Comparison of ENCODE assay signal across 14 cellular contexts in the genomic region with DNA sequence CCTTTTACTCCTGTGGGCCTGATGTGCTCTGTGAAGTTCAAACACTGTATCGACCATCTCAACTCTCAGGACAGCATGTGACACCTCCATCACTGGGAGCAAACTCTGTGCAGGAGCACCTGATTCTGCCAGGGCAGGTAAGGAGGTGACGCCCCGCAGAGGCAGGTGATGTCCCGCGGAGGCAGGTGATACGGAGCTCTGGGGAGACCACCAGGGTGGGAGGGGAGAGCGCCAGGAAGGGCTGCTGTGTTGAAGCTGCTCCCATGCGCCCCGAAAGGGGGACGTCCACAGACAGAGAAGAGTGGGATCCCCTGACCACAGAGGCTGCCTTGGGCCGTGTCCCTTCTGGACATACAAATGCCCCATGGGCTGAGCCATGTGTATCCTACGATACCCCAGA. TPM values are rescaled to one million over a fixed set of nuclear protein-coding genes. Genes with fewer than 3 reads are reported as not detected.
"Had no signal": no experiment of that assay in that cellular context is flagged by ENCODE, and none has a peak within 500 bp of the region (broad histone marks: within the 10 kb centered on the region; RNA-seq: fewer than 3 reads in every experiment).

No MANE protein-coding gene starts in this region.

- H3K27ac ChIP-seq: testis had no signal

- DNase-seq: activated CD4-positive, alpha-beta T cell treated with anti-CD3 and anti-CD28 coated beads, Interleukin-2, amount 50 U/mL, for 1 hour; activated naive CD8-positive, alpha-beta T cell treated with anti-CD3 and anti-CD28 coated beads for 36 hours; endodermal cell; head of caudate nucleus; mammary epithelial cell; stimulated activated CD4-positive, alpha-beta T cell treated with anti-CD3 and anti-CD28 coated beads, Interleukin-1b, Interleukin-23, amount 100 ng/mL, for 48 hours; stimulated activated naive CD8-positive, alpha-beta T cell treated with anti-CD3 and anti-CD28 coated beads, Interleukin-15, amount 100 ng/mL, for 72 hours; testis had no signal

- H3K4me1 ChIP-seq: testis had no signal

- H3K4me3 ChIP-seq: testis had no signal

- H3K27me3 ChIP-seq: testis had no signal

- H3K9me3 ChIP-seq: testis had no signal

- FAIRE-seq: frontal cortex had no signal

- ATAC-seq: sciatic nerve; stimulated activated naive CD8-positive, alpha-beta T cell treated with anti-CD3 and anti-CD28 coated beads, Interleukin-15, amount 100 ng/mL, for 72 hours had no signal

RNA-seq across cellular contexts. Expression of a gene that starts 58.3 kb away (rescaled TPM):
- total RNA-seq: activated CD8-positive, alpha-beta memory T cell treated with anti-CD3 and anti-CD28 coated beads for 36 hours; activated naive CD8-positive, alpha-beta T cell treated with anti-CD3 and anti-CD28 coated beads for 36 hours; dermis microvascular lymphatic vessel endothelial cell; mononuclear cell; pulmonary artery endothelial cell had no signal
- polyA plus RNA-seq: mammary epithelial cell had no signal
